In the genomic region with DNA sequence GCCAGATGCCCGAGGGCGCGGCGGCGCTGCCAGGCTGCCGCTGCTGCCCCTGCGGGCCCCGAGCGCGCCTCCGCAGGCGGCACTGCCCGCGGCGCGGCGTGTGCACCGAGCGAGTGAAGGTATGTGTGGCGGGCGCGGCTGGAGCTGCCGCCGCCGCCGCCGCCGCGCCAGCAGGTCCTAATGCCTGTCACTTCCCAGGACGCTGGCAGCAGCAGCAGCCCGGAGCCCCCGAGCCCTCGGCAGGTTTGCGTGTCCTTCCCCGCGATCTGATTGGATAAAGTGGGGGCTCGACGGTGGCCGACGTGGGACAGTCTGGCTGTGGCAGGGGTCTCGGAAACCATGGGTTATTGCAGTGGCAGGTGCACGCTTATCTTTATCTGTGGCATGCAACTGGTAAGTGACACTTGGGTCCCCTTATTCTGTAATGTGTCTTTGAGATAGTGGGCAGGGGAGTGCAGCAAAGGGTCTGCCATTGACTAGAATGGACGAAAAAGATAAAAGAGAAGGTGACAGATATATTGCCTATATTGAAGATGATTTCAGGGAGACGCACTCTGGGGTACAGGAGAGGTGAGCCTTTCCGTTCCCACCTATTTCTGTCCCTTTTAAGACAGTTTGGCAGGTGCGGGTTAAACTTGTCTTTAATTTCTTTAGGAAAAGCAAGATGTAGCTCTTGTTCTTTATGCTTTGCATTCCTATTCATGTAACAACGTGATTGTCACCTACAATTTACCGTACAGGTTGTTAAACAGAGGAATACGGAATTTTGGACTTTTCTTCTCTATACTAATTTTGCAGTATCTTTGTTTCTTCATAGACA, we compare ENCODE assay signal across 8 cellular contexts. TPM values are rescaled to one million over a fixed set of nuclear protein-coding genes. Genes with fewer than 3 reads are reported as not detected.
DNase-seq lines count a peak whose midpoint lies in the region; ATAC-seq and TF ChIP-seq lines count a peak whose summit lies in the region.

A gene (plus strand): TSS at position 4 of the 820 bp plus-strand sequence.

- H3K27me3 Mint-ChIP-seq in brain (peaks cover 34% of the 10 kb centered on the region), immature natural killer cell (ENCODE audit: low read depth in 3 of 3) (peaks cover 17 to 19% (median 19%) of the 10 kb centered on the region in 3 donors)

- peak; percentile 55 for DNase-seq in activated CD8-positive, alpha-beta memory T cell treated with anti-CD3 and anti-CD28 coated beads for 24 hours
- DNase-seq in activated CD8-positive, alpha-beta memory T cell treated with anti-CD3 and anti-CD28 coated beads, Interleukin-2, amount 50 U/mL, for 4 hours = no peak
- DNase-seq in NCI-H2227 treated with DMSO at 0.1 percent for 48 hours (lab: John Stamatoyannopoulos, UW) = peak; percentile 39
- DNase-seq in immature natural killer cell = no peak
- DNase-seq in stimulated activated CD4-positive, alpha-beta T cell treated with anti-CD3 and anti-CD28 coated beads, Interleukin-4, amount 100 ng/mL, for 24 hours = no peak

- H3K36me3 Mint-ChIP-seq in brain (no peaks in the 10 kb centered on the region), immature natural killer cell (no peaks in the 10 kb centered on the region)

- no peaks in the 10 kb centered on the region for H3K9me3 ChIP-seq in skeletal muscle tissue (ENCODE audit: control insufficient read depth in 3 of 3, low read length in 3 of 3)

- peaks cover 0 to 5% (median 0%) of the 10 kb centered on the region in 5 experiments for H3K9me3 Mint-ChIP-seq in brain
- H3K9me3 Mint-ChIP-seq in immature natural killer cell = peaks cover 0 to 6% (median 2%) of the 10 kb centered on the region in 6 donors

- no peak within 1 kb of the TSS for H3K27ac ChIP-seq in skeletal muscle tissue (ENCODE audit: low read depth, low read length)

- H3K4me3 ChIP-seq in skeletal muscle tissue (ENCODE audit: low read length in 3 of 3) = peak within 1 kb of the TSS; percentile 79 to 87 (median 79)

- TF ChIP-seq CTCF in brain (conservative IDR thresholded peaks at IDR 0.05) = no peak

- H3K4me1 ChIP-seq in skeletal muscle tissue (ENCODE audit: control insufficient read depth in 3 of 3, insufficient read depth in 3 of 3, low read length in 3 of 3) = peaks cover 5 to 9% (median 5%) of the 10 kb centered on the region in 3 donors

- H3K4me1 Mint-ChIP-seq in brain (peaks cover 29% of the 10 kb centered on the region), immature natural killer cell (peaks cover 7 to 10% of the 10 kb centered on the region in 2 donors)

- peaks cover 0 to 8% (median 0%) of the 10 kb centered on the region in 3 donors for H3K27me3 ChIP-seq in skeletal muscle tissue (ENCODE audit: control insufficient read depth in 3 of 3, insufficient read depth in 3 of 3, low read length in 3 of 3)

- no peaks in the 10 kb centered on the region for H3K36me3 ChIP-seq in skeletal muscle tissue (ENCODE audit: control insufficient read depth in 3 of 3, insufficient read depth in 3 of 3, low read length in 3 of 3)

- peak within 1 kb of the TSS; percentile 89 to 95 (median 92) for H3K4me3 Mint-ChIP-seq in brain
- H3K4me3 Mint-ChIP-seq in immature natural killer cell = peak within 1 kb of the TSS; percentile 45 to 75 (median 57)

- ATAC-seq in HG02840 (IDR thresholded peaks at IDR 0.05; ENCODE audit: low FRiP score, unreplicated experiment) = peak; percentile 12

- H3K27ac Mint-ChIP-seq in brain (peak within 1 kb of the TSS in 4 of 5 experiments; percentile 26 to 87 (median 64)), immature natural killer cell (no peak within 1 kb of the TSS)

- peak within 1 kb of the TSS; percentile 68 to 79 (median 69) for H3K9ac ChIP-seq in skeletal muscle tissue (ENCODE audit: low read depth in 1 of 3, low read length in 3 of 3)

RNA-seq across cellular contexts. Expression of the gene that starts here (rescaled TPM):
- 18.3 TPM for polyA plus RNA-seq in brain (ENCODE audit: insufficient read depth, low read depth, low replicate concordance)
- not detected for polyA plus RNA-seq in immature natural killer cell
- total RNA-seq in skeletal muscle tissue = 3.1 TPM

Comparison
In these comparisons a context has a peak if more than half of its experiments do, and no peak if none do; other contexts are left out.
1. RNA of the gene that starts here (polyA plus RNA-seq): 18.3 TPM in brain (single experiment); not detected in immature natural killer cell; every median in the first group is over 10 times any median in the second.
2. DNase-seq: peak in activated CD8-positive, alpha-beta memory T cell treated with anti-CD3 and anti-CD28 coated beads for 24 hours (single experiment) and NCI-H2227 treated with DMSO at 0.1 percent for 48 hours (single experiment); none in activated CD8-positive, alpha-beta memory T cell treated with anti-CD3 and anti-CD28 coated beads, Interleukin-2, amount 50 U/mL, for 4 hours (single experiment), immature natural killer cell (0 of 3) and stimulated activated CD4-positive, alpha-beta T cell treated with anti-CD3 and anti-CD28 coated beads, Interleukin-4, amount 100 ng/mL, for 24 hours (single experiment).
3. H3K27ac Mint-ChIP-seq: peak in brain (4 of 5); none in immature natural killer cell (0 of 6).